ENCODE assay signal across 31 cellular contexts in the genomic region with DNA sequence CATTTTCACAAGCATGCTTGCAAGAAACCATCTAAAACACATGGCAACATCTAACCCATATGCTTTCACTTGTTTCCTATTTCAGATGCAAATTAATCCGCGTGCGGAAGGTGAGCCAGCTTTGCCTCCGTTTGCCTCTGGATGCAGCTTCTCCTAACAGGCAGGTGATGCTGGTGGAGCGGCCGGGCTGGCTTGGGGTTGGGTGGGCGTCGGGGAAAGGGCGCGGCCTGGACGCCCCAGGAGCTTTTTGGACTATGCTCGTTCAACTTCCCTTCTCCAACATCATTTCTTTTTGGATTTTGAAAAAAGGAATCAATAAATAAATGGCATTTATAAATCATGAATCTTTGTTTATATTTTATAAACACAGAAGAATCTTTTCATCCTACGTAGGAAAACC.
"Had no signal": no experiment of that assay in that cellular context is flagged by ENCODE, and none has a peak within 500 bp of the region (broad histone marks: within the 10 kb centered on the region; RNA-seq: fewer than 3 reads in every experiment).

No MANE protein-coding gene starts in this region.

- H3K27me3 Mint-ChIP-seq: activated B cell treated with CpG ODN at 0.5 μM for 24 hours; activated CD4-positive, alpha-beta memory T cell treated with anti-CD3 and anti-CD28 coated beads for 36 hours had no signal

- DNase-seq: activated B cell treated with CpG ODN at 0.5 μM for 24 hours; activated CD4-positive, alpha-beta memory T cell treated with anti-CD3 and anti-CD28 coated beads for 36 hours; activated CD4-positive, alpha-beta T cell treated with anti-CD3 and anti-CD28 coated beads for 4 hours; activated CD4-positive, alpha-beta T cell treated with anti-CD3 and anti-CD28 coated beads, Interleukin-2, amount 50 U/mL, for 1 hour; activated CD4-positive, CD25-positive, alpha-beta regulatory T cell treated with anti-CD3 and anti-CD28 coated beads, Interleukin-2, amount 50 U/mL, for 72 hours; activated CD8-positive, alpha-beta memory T cell treated with anti-CD3 and anti-CD28 coated beads, Interleukin-2, amount 50 U/mL, for 4 hours; activated gamma-delta T cell treated with Interleukin-2 at 50 U/mL for 16 hours; activated naive CD4-positive, alpha-beta T cell treated with anti-CD3 and anti-CD28 coated beads for 36 hours; activated T-cell treated with anti-CD3 and anti-CD28 coated beads for 4 hours; activated T-cell treated with anti-CD3 and anti-CD28 coated beads, Interleukin-2, amount 50 U/mL, for 4 hours; adrenal gland; body of pancreas; central memory CD4-positive, alpha-beta T cell; NCI-H1105; NCI-H1417 treated with DMSO at 0.1 percent for 48 hours; NCI-H187 treated with DMSO at 0.1 percent for 48 hours; NCI-H2081 treated with DMSO at 0.1 percent for 48 hours; NCI-H2171; NCI-H510A; NCI-H69; NK-92 treated with Interleukin-12 subunit alpha and Interleukin-12 subunit beta, amount 100 ng/mL, for 24 hours; PC-3; Peyer's patch; RPMI8226; SW 1271; T-helper 1 cell; T-helper 2 cell; T-helper 9 cell had no signal

- H3K36me3 Mint-ChIP-seq: activated naive CD4-positive, alpha-beta T cell treated with anti-CD3 and anti-CD28 coated beads, Interleukin-2, amount 50 U/mL, for 72 hours had no signal

- H3K9me3 Mint-ChIP-seq: activated B cell treated with CpG ODN at 0.5 μM for 24 hours; activated CD4-positive, alpha-beta memory T cell treated with anti-CD3 and anti-CD28 coated beads for 36 hours; activated naive CD4-positive, alpha-beta T cell treated with anti-CD3 and anti-CD28 coated beads for 36 hours; activated naive CD4-positive, alpha-beta T cell treated with anti-CD3 and anti-CD28 coated beads, Interleukin-2, amount 50 U/mL, for 72 hours; activated T-cell treated with anti-CD3 and anti-CD28 coated beads, Interleukin-2, amount 50 U/mL, for 4 hours; activated T-helper 1 cell treated with anti-CD3 and anti-CD28 coated beads, Interleukin-12 subunit alpha, Interleukin-12 subunit beta, Interleukin-2, Interleukin-4 antibody, amounts not matched to agents 30 ng/mL and 10 ng/mL and 1 ng/mL, durations not matched to agents 14 hours and 24 hours and 36 hours had no signal

- H3K9me3 ChIP-seq: adrenal gland, body of pancreas, Peyer's patch had no signal

- H3K4me1 Mint-ChIP-seq: activated B cell treated with CpG ODN at 0.5 μM for 24 hours had no signal

- H3K27ac ChIP-seq: adrenal gland, body of pancreas, Peyer's patch, VCaP had no signal

- H3K27ac Mint-ChIP-seq: activated B cell treated with CpG ODN at 0.5 μM for 24 hours; activated CD4-positive, alpha-beta memory T cell treated with anti-CD3 and anti-CD28 coated beads for 36 hours; activated T-helper 1 cell treated with anti-CD3 and anti-CD28 coated beads, Interleukin-12 subunit alpha, Interleukin-12 subunit beta, Interleukin-2, Interleukin-4 antibody, amounts not matched to agents 30 ng/mL and 10 ng/mL and 1 ng/mL, durations not matched to agents 14 hours and 24 hours and 36 hours had no signal

- H3K27me3 ChIP-seq: adrenal gland, body of pancreas, Peyer's patch had no signal

- H3K4me3 ChIP-seq: adrenal gland, body of pancreas, Peyer's patch had no signal

- H3K4me3 Mint-ChIP-seq: activated B cell treated with CpG ODN at 0.5 μM for 24 hours; activated CD4-positive, alpha-beta memory T cell treated with anti-CD3 and anti-CD28 coated beads for 36 hours; activated naive CD4-positive, alpha-beta T cell treated with anti-CD3 and anti-CD28 coated beads for 36 hours; activated T-cell treated with anti-CD3 and anti-CD28 coated beads, Interleukin-2, amount 50 U/mL, for 4 hours; activated T-helper 1 cell treated with anti-CD3 and anti-CD28 coated beads, Interleukin-12 subunit alpha, Interleukin-12 subunit beta, Interleukin-2, Interleukin-4 antibody, amounts not matched to agents 30 ng/mL and 10 ng/mL and 1 ng/mL, durations not matched to agents 14 hours and 24 hours and 36 hours had no signal
